Comparison of ENCODE assay signal across 8 cellular contexts in genomic region chr1:12407050-12407961, GRCh38.
DNase-seq lines count a peak whose midpoint lies in the region; ATAC-seq and TF ChIP-seq lines count a peak whose summit lies in the region.

No MANE protein-coding gene starts in this region.

- no peaks in the 10 kb centered on the region for H3K27me3 Mint-ChIP-seq in activated CD4-positive, alpha-beta T cell treated with anti-CD3 and anti-CD28 coated beads for 36 hours

- no peaks in the 10 kb centered on the region for H3K9me3 ChIP-seq in gastrocnemius medialis

- H3K4me3 ChIP-seq in gastrocnemius medialis, result no peak overlapping the region

- ATAC-seq in activated CD4-positive, alpha-beta T cell treated with anti-CD3 and anti-CD28 coated beads for 36 hours, result peak; percentile 78
- ATAC-seq in gastrocnemius medialis (peak; percentile 90 to 91), HG02884 (IDR thresholded peaks at IDR 0.05; ENCODE audit: unreplicated experiment) (no peak), HG03342 (IDR thresholded peaks at IDR 0.05; ENCODE audit: unreplicated experiment) (no peak), HG02623 (IDR thresholded peaks at IDR 0.05; ENCODE audit: unreplicated experiment) (no peak)

- peaks cover 44 to 48% of the 10 kb centered on the region in 2 donors for H3K4me1 ChIP-seq in gastrocnemius medialis

- intact Hi-C loops in activated CD4-positive, alpha-beta T cell treated with anti-CD3 and anti-CD28 coated beads for 36 hours (cut with DNase I, micrococcal nuclease), result loop anchor here (1.0 to 2.0 kb wide), 3 partner anchors 27 to 213 kb away; partner anchors contain the start of gene DHRS3 (in 1 of the 2)
- intact Hi-C loops in gastrocnemius medialis (cut with DNase I; ENCODE audit: low total_unique reads), result loop anchor here (1.0 kb wide), 1 partner anchor 212 kb away; no protein-coding TSS in a partner anchor

- DNase-seq in activated CD4-positive, alpha-beta T cell treated with anti-CD3 and anti-CD28 coated beads for 36 hours, result peak; percentile 23
- no peak for DNase-seq in activated CD4-positive, alpha-beta T cell treated with anti-CD3 and anti-CD28 coated beads, Interleukin-2, amount 50 U/mL, for 1 hour
- DNase-seq in glomerular endothelial cell (ENCODE audit: extremely low read depth, low read depth, low spot score) (peak; percentile 71), gastrocnemius medialis (peak; percentile 30 to 40)

- H3K36me3 Mint-ChIP-seq in activated CD4-positive, alpha-beta T cell treated with anti-CD3 and anti-CD28 coated beads for 36 hours (ENCODE audit: low read depth), result peaks cover 50% of the 10 kb centered on the region

- H3K4me3 Mint-ChIP-seq in activated CD4-positive, alpha-beta T cell treated with anti-CD3 and anti-CD28 coated beads for 36 hours, result no peak overlapping the region

- in situ Hi-C loops in gastrocnemius medialis (cut with MboI; ENCODE audit: low sequenced_read_pairs in 4 of 4), result loop anchor here (5.0 to 10.0 kb wide), 2 partner anchors 210 to 217 kb away; partner anchors contain the start of gene DHRS3 (in 2 of the 4)

- peak overlapping the region; percentile 69 for H3K27ac ChIP-seq in VCaP
- peak overlapping the region; percentile 49 to 71 (median 66) for H3K27ac ChIP-seq in gastrocnemius medialis

- CTCF ChIA-PET in activated CD4-positive, alpha-beta T cell treated with anti-CD3 and anti-CD28 coated beads for 36 hours (lab: Charles Lee), result interaction anchor here (0.6 to 2.6 kb wide), 8 partner anchors 12 to 1071 kb away, joined by 3 to 11 read pairs (median 3); no protein-coding TSS in a partner anchor

- H3K27ac Mint-ChIP-seq in activated CD4-positive, alpha-beta T cell treated with anti-CD3 and anti-CD28 coated beads for 36 hours, result no peak overlapping the region

- H3K36me3 ChIP-seq in gastrocnemius medialis, result peaks cover 2 to 38% of the 10 kb centered on the region in 2 donors

- H3K9me3 Mint-ChIP-seq in activated CD4-positive, alpha-beta T cell treated with anti-CD3 and anti-CD28 coated beads for 36 hours (ENCODE audit: low read depth), result peaks cover 9% of the 10 kb centered on the region

- H3K4me1 Mint-ChIP-seq in activated CD4-positive, alpha-beta T cell treated with anti-CD3 and anti-CD28 coated beads for 36 hours, result peaks cover 35% of the 10 kb centered on the region

- H3K27me3 ChIP-seq in gastrocnemius medialis, result no peaks in the 10 kb centered on the region

- TF ChIP-seq CTCF in VCaP (conservative IDR thresholded peaks at IDR 0.05) (peak; percentile 74), gastrocnemius medialis (IDR thresholded peaks at IDR 0.05 in 4 of 5, conservative IDR thresholded peaks at IDR 0.05 in 1 of 5) (peak in 3 of 5 experiments; percentile 34 to 59 (median 55))

- POLR2A ChIA-PET in activated CD4-positive, alpha-beta T cell treated with anti-CD3 and anti-CD28 coated beads for 36 hours (lab: Charles Lee), result no interaction called here

- no peak for TF ChIP-seq POLR2A in gastrocnemius medialis (IDR thresholded peaks at IDR 0.05)

Comparison
In these comparisons a context has a peak if more than half of its experiments do, and no peak if none do; other contexts are left out.
1. ATAC-seq: peak in activated CD4-positive, alpha-beta T cell treated with anti-CD3 and anti-CD28 coated beads for 36 hours (single experiment) and gastrocnemius medialis (2 of 2); none in HG02884 (single experiment), HG03342 (single experiment) and HG02623 (single experiment).